Comparison of ENCODE assay signal across 22 cellular contexts in the genomic region with DNA sequence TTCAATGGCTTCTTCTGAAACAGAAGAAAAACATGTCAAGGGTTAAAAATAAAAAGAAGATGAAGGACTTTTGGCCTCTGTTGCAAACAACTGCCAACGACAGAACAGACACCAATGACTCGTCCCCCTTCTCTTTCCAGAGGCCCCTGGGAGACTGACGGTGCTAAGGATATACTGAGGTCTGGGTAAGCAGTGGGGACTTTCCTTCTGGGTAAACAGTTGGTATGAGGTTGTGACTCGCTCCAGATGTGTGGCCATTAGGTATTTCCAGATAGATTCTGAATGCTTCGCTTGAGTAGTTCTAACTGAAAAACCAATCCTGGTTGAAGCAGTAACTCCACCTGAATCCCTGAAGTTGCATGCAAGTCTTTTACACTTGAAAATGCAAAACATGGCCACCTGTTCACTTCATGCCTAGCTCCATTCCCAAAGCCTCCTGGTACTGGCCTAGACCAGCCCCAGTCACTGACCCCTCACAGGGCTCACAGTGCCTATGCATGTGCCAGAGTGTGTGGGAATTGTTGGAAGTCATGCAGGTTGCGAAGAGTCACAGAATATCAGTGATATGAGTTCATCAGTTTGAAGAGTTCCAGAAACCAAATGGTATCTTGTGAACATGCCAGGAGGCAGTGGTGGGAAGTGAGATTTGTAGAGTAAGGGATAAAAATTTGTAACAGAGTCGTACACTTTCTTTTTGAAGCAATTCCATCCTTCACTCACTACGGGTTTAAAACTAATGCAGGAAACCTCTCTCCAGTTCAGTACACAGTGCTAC.
DNase-seq lines count a peak whose midpoint lies in the region; ATAC-seq, FAIRE-seq and TF ChIP-seq lines count a peak whose summit lies in the region.
"Had no signal": no experiment of that assay in that cellular context is flagged by ENCODE, and none has a peak within 500 bp of the region (broad histone marks: within the 10 kb centered on the region; RNA-seq: fewer than 3 reads in every experiment).

No MANE protein-coding gene starts in this region.

- H3K4me3 ChIP-seq in BLaER1 = no peak overlapping the region
- no peak overlapping the region for H3K4me3 ChIP-seq in GM12878
- H3K4me3 ChIP-seq: SJSA1 had no signal

- no peak overlapping the region for H2AFZ ChIP-seq in GM12878 (ENCODE audit: control insufficient read depth, low read depth, low read length)

- peak overlapping the region; percentile 71 for H3K27ac Mint-ChIP-seq in mesothelial cell of epicardium
- H3K27ac Mint-ChIP-seq: activated CD4-positive, alpha-beta memory T cell treated with anti-CD3 and anti-CD28 coated beads, Interleukin-2, amount 10 ng/mL, durations not matched to agents 7 days and 5 days; WTC11 had no signal

- H3K27me3 ChIP-seq in BLaER1 = no peaks in the 10 kb centered on the region
- no peaks in the 10 kb centered on the region for H3K27me3 ChIP-seq in GM12878 (replicated peaks in 1 of 2; ENCODE audit: control insufficient read depth in 2 of 2, insufficient read depth in 2 of 2, low read length in 1 of 2)
- H3K27me3 ChIP-seq: SJSA1 had no signal

- no peak for ATAC-seq in GM12878
- ATAC-seq: left ventricle myocardium superior, right cardiac atrium, WTC11 had no signal

- H3K36me3 ChIP-seq in BLaER1 (no peaks in the 10 kb centered on the region), GM12878 (ENCODE audit: control insufficient read depth in 2 of 2, insufficient read depth in 2 of 2, low read length in 1 of 2) (no peaks in the 10 kb centered on the region; a peak in 2 of 4 replicates)

- no peak for TF ChIP-seq CTCF in GM12878 (IDR thresholded peaks at IDR 0.05 in 2 of 3, conservative IDR thresholded peaks at IDR 0.05 in 1 of 3; ENCODE audit: control insufficient read depth in 2 of 3, extremely low read depth in 1 of 3, insufficient read depth in 1 of 3, low read depth in 3 of 3, low read length in 3 of 3)
- TF ChIP-seq CTCF in mesothelial cell of epicardium (IDR thresholded peaks at IDR 0.05; ENCODE audit: unreplicated experiment) = no peak

- H3K9ac ChIP-seq in BLaER1 (no peak overlapping the region), GM12878 (ENCODE audit: control insufficient read depth, insufficient read depth, low read length) (no peak overlapping the region)

- POLR2A ChIA-PET in GM12878 (lab: Charles Lee) = no interaction called here

- no peak for TF ChIP-seq POLR2A in GM12878 (IDR thresholded peaks at IDR 0.05; ENCODE audit: low read depth, low read length)

- TF ChIP-seq RAD21 in GM12878 (IDR thresholded peaks at IDR 0.05; ENCODE audit: insufficient read depth, low read depth, low read length) = no peak

- H3K4me1 Mint-ChIP-seq in mesothelial cell of epicardium = peaks cover 25% of the 10 kb centered on the region
- H3K4me1 Mint-ChIP-seq: activated CD4-positive, alpha-beta memory T cell treated with anti-CD3 and anti-CD28 coated beads, Interleukin-2, amount 10 ng/mL, durations not matched to agents 7 days and 5 days had no signal

- CTCF ChIA-PET in GM12878 (lab: Yijun Ruan, JAX) = interaction anchor here (0.6 to 1.2 kb wide), 2 partner anchors 255 to 327 kb away, joined by 3 to 4 read pairs; no protein-coding TSS in a partner anchor

- H3K4me1 ChIP-seq in BLaER1 (peaks cover 59% of the 10 kb centered on the region), GM12878 (ENCODE audit: control insufficient read depth, insufficient read depth, low read length) (peaks cover 8% of the 10 kb centered on the region)
- H3K4me1 ChIP-seq: SJSA1 had no signal

- in situ Hi-C loops in GM12878 (cut with MboI) = no loop called here
- in situ Hi-C loops in G401 (cut with HindIII; ENCODE audit: low sequenced_read_pairs) = no loop called here

- no peak overlapping the region for H3K4me3 Mint-ChIP-seq in mesothelial cell of epicardium
- H3K4me3 Mint-ChIP-seq: activated CD4-positive, alpha-beta memory T cell treated with anti-CD3 and anti-CD28 coated beads, Interleukin-2, amount 10 ng/mL, durations not matched to agents 7 days and 5 days; WTC11 had no signal

- H3K79me2 ChIP-seq in GM12878 (ENCODE audit: control insufficient read depth, insufficient read depth, low read length) = no peaks in the 10 kb centered on the region

- WGBS in GM12878 (ENCODE audit: insufficient coverage, insufficient replicate concordance, low lambda C conversion rate, missing lambda C conversion rate) = 38% methylated on average over 8 of the region's 8 CpGs

- H4K20me1 ChIP-seq in BLaER1 (no peaks in the 10 kb centered on the region), GM12878 (ENCODE audit: control insufficient read depth, insufficient read depth) (no peaks in the 10 kb centered on the region)

- FAIRE-seq in GM12878 (lab: Jason Lieb, UNC) = no peak
- FAIRE-seq: bronchial epithelial cell, GM18507 had no signal

- H3K9me3 Mint-ChIP-seq in mesothelial cell of epicardium = no peaks in the 10 kb centered on the region
- H3K9me3 Mint-ChIP-seq: activated CD4-positive, alpha-beta memory T cell treated with anti-CD3 and anti-CD28 coated beads, Interleukin-2, amount 10 ng/mL, durations not matched to agents 7 days and 5 days; WTC11 had no signal

- H3K4me2 ChIP-seq in BLaER1 (peak overlapping the region; percentile 64), GM12878 (ENCODE audit: control insufficient read depth, insufficient read depth) (peak overlapping the region; percentile 41; the same call in 1 of the 2 replicates)

- no peaks in the 10 kb centered on the region for H3K27me3 Mint-ChIP-seq in mesothelial cell of epicardium (ENCODE audit: low read depth)
- H3K27me3 Mint-ChIP-seq: activated CD4-positive, alpha-beta memory T cell treated with anti-CD3 and anti-CD28 coated beads, Interleukin-2, amount 10 ng/mL, durations not matched to agents 7 days and 5 days had no signal

- intact Hi-C loops in GM12878 (cut with micrococcal nuclease; ENCODE audit: unreplicated experiment) = loop anchor here (5.0 to 10.0 kb wide), 3 partner anchors 165 to 328 kb away; no protein-coding TSS in a partner anchor

- H3K9me3 ChIP-seq in BLaER1 = no peaks in the 10 kb centered on the region
- H3K9me3 ChIP-seq in GM12878 (replicated peaks; ENCODE audit: control insufficient read depth, insufficient read depth, low read length) = no peaks in the 10 kb centered on the region
- H3K9me3 ChIP-seq: SJSA1 had no signal

- DNase-seq in HK-2 (ENCODE audit: unreplicated experiment) (peak; percentile 27), GM12878 (ENCODE audit: low read depth, low spot score) (no peak), mesothelial cell of epicardium (ENCODE audit: low spot score in 2 of 2, unreplicated experiment in 2 of 2) (no peak), NCI-H187 (lab: John Stamatoyannopoulos, UW) (no peak), G401 (ENCODE audit: low spot score) (no peak), globus pallidus (ENCODE audit: low spot score) (no peak)
- no peak for DNase-seq in activated CD8-positive, alpha-beta memory T cell treated with anti-CD3 and anti-CD28 coated beads for 24 hours
- DNase-seq: activated CD4-positive, alpha-beta memory T cell treated with anti-CD3 and anti-CD28 coated beads, Interleukin-2, amount 10 ng/mL, durations not matched to agents 7 days and 5 days; activated T-cell treated with anti-CD3 and anti-CD28 coated beads, Interleukin-2, amount 50 U/mL, for 48 hours; dermis blood vessel endothelial cell; left ventricle myocardium superior; NCI-H1694; NCI-H82; nucleus accumbens; stimulated activated CD4-positive, alpha-beta T cell treated with anti-CD3 and anti-CD28 coated beads, Interleukin-15, amount 100 ng/mL, for 24 hours; T-helper 2 cell had no signal

- TF ChIP-seq EP300 in GM12878 (IDR thresholded peaks at IDR 0.05; ENCODE audit: borderline replicate concordance in 1 of 2, control insufficient read depth in 1 of 2, low read depth in 2 of 2, low read length in 2 of 2) = no peak

- peaks cover 7% of the 10 kb centered on the region for H3K36me3 Mint-ChIP-seq in mesothelial cell of epicardium
- H3K36me3 Mint-ChIP-seq: WTC11 had no signal

- H3K27ac ChIP-seq in BLaER1 = peak overlapping the region; percentile 68; the same call in 1 of the 2 replicates
- no peak overlapping the region for H3K27ac ChIP-seq in GM12878 (ENCODE audit: control insufficient read depth, insufficient read depth)
- H3K27ac ChIP-seq: SJSA1 had no signal

- SMC1A ChIA-PET in GM12878 (lab: Charles Lee; ENCODE audit: uncharacterized antibody, unreplicated experiment) = no interaction called here

- RAD21 ChIA-PET in GM12878 (lab: Charles Lee; ENCODE audit: unreplicated experiment) = no interaction called here

- BruUV-seq in GM12878 (replicated peaks; lab: Mats Ljungman, UMichigan) = no TSS peak

TF ChIP-seq in GM12878, 131 proteins besides CTCF, POLR2A, EP300 and RAD21:
- TF ChIP-seq, protein P1, sequence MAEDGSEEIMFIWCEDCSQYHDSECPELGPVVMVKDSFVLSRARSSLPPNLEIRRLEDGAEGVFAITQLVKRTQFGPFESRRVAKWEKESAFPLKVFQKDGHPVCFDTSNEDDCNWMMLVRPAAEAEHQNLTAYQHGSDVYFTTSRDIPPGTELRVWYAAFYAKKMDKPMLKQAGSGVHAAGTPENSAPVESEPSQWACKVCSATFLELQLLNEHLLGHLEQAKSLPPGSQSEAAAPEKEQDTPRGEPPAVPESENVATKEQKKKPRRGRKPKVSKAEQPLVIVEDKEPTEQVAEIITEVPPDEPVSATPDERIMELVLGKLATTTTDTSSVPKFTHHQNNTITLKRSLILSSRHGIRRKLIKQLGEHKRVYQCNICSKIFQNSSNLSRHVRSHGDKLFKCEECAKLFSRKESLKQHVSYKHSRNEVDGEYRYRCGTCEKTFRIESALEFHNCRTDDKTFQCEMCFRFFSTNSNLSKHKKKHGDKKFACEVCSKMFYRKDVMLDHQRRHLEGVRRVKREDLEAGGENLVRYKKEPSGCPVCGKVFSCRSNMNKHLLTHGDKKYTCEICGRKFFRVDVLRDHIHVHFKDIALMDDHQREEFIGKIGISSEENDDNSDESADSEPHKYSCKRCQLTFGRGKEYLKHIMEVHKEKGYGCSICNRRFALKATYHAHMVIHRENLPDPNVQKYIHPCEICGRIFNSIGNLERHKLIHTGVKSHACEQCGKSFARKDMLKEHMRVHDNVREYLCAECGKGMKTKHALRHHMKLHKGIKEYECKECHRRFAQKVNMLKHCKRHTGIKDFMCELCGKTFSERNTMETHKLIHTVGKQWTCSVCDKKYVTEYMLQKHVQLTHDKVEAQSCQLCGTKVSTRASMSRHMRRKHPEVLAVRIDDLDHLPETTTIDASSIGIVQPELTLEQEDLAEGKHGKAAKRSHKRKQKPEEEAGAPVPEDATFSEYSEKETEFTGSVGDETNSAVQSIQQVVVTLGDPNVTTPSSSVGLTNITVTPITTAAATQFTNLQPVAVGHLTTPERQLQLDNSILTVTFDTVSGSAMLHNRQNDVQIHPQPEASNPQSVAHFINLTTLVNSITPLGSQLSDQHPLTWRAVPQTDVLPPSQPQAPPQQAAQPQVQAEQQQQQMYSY (CRISPR knock-in tag; IDR thresholded peaks at IDR 0.05) = no peak
- TF ChIP-seq SPI1 (IDR thresholded peaks at IDR 0.05; ENCODE audit: borderline replicate concordance, insufficient read depth, low read depth, low read length) (no peak), RUNX3 (IDR thresholded peaks at IDR 0.05; ENCODE audit: low read length) (peak; percentile 43; the same call in 1 of the 2 replicates), CEBPB (IDR thresholded peaks at IDR 0.05; ENCODE audit: borderline replicate concordance in 1 of 2, low read depth in 2 of 2, low read length in 2 of 2) (no peak)
TF ChIP-seq in GM12878: peak in this region for 1.
